9 cellular contexts compared by ENCODE assay signal in the genomic region with DNA sequence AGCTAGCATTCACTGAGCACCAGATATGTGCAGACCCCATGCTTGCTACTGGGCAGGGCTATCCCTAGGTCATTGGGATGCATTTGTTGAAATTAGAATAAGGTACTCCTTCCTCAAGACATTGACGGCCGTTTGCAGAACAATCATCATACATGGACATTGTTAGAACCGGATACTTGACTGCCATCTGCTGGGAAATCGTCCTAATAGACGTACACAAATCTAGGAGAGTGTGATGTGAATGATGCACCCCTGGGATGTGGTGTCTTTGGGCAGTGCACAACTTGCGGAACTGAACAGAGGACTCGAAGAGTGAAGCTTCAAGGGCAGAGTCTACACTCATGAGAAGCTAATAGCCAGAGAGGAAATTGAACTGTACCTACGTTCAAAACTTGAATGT. TPM values are rescaled to one million over a fixed set of nuclear protein-coding genes. Genes with fewer than 3 reads are reported as not detected.
A peak's percentile ranks its signal among the peaks of the same experiment; 100 is the strongest.
DNase-seq lines count a peak whose midpoint lies in the region; ATAC-seq, FAIRE-seq and TF ChIP-seq lines count a peak whose summit lies in the region.
"Had no signal": no experiment of that assay in that cellular context is flagged by ENCODE, and none has a peak within 500 bp of the region (broad histone marks: within the 10 kb centered on the region; RNA-seq: fewer than 3 reads in every experiment).

No MANE protein-coding gene starts in this region.

- H3K9ac ChIP-seq in astrocyte (ENCODE audit: low read length), result no peak overlapping the region

- TF ChIP-seq CTCF in astrocyte (IDR thresholded peaks at IDR 0.05; ENCODE audit: insufficient read depth, low read depth, low read length), result peak; percentile 44

- no peaks in the 10 kb centered on the region for H3K9me3 ChIP-seq in astrocyte (ENCODE audit: insufficient read depth, low read depth, low read length)

- CTCF ChIA-PET in activated naive CD4-positive, alpha-beta T cell treated with anti-CD3 and anti-CD28 coated beads, Interleukin-2, amount 10 ng/mL, durations not matched to agents 7 days and 5 days (lab: Charles Lee), result interaction anchor here (0.7 to 3.6 kb wide), 8 partner anchors 10 to 331 kb away, joined by 3 to 21 read pairs (median 4); no protein-coding TSS in a partner anchor

- H3K9me3 Mint-ChIP-seq in activated naive CD4-positive, alpha-beta T cell treated with anti-CD3 and anti-CD28 coated beads, Interleukin-2, amount 10 ng/mL, durations not matched to agents 7 days and 5 days, result no peaks in the 10 kb centered on the region
- H3K9me3 Mint-ChIP-seq in astrocyte (ENCODE audit: unreplicated experiment), result no peaks in the 10 kb centered on the region
- no peaks in the 10 kb centered on the region for H3K9me3 Mint-ChIP-seq in activated naive CD8-positive, alpha-beta T cell treated with anti-CD3 and anti-CD28 coated beads for 36 hours
- H3K9me3 Mint-ChIP-seq: activated naive CD4-positive, alpha-beta T cell treated with anti-CD3 and anti-CD28 coated beads, Interleukin-2, amount 50 U/mL, for 72 hours had no signal

- ATAC-seq in GM19328 (IDR thresholded peaks at IDR 0.05; ENCODE audit: unreplicated experiment), result no peak
- ATAC-seq in HG02981 (IDR thresholded peaks at IDR 0.05; ENCODE audit: unreplicated experiment), result no peak
- ATAC-seq: activated naive CD4-positive, alpha-beta T cell treated with anti-CD3 and anti-CD28 coated beads, Interleukin-2, amount 50 U/mL, for 72 hours had no signal

- H3K27ac Mint-ChIP-seq in activated naive CD4-positive, alpha-beta T cell treated with anti-CD3 and anti-CD28 coated beads, Interleukin-2, amount 10 ng/mL, durations not matched to agents 7 days and 5 days, result no peak overlapping the region
- H3K27ac Mint-ChIP-seq in astrocyte (ENCODE audit: unreplicated experiment), result no peak overlapping the region
- H3K27ac Mint-ChIP-seq in activated naive CD8-positive, alpha-beta T cell treated with anti-CD3 and anti-CD28 coated beads for 36 hours, result no peak overlapping the region
- H3K27ac Mint-ChIP-seq: activated naive CD4-positive, alpha-beta T cell treated with anti-CD3 and anti-CD28 coated beads, Interleukin-2, amount 50 U/mL, for 72 hours had no signal

- H3K36me3 Mint-ChIP-seq in activated naive CD4-positive, alpha-beta T cell treated with anti-CD3 and anti-CD28 coated beads, Interleukin-2, amount 10 ng/mL, durations not matched to agents 7 days and 5 days, result no peaks in the 10 kb centered on the region
- no peaks in the 10 kb centered on the region for H3K36me3 Mint-ChIP-seq in astrocyte (ENCODE audit: low read depth, unreplicated experiment)
- no peaks in the 10 kb centered on the region for H3K36me3 Mint-ChIP-seq in activated naive CD8-positive, alpha-beta T cell treated with anti-CD3 and anti-CD28 coated beads for 36 hours
- H3K36me3 Mint-ChIP-seq: activated naive CD4-positive, alpha-beta T cell treated with anti-CD3 and anti-CD28 coated beads, Interleukin-2, amount 50 U/mL, for 72 hours had no signal

- no peaks in the 10 kb centered on the region for H3K79me2 ChIP-seq in astrocyte (ENCODE audit: insufficient read depth, low read length)

- peaks cover 12% of the 10 kb centered on the region for H3K27me3 Mint-ChIP-seq in activated naive CD4-positive, alpha-beta T cell treated with anti-CD3 and anti-CD28 coated beads, Interleukin-2, amount 10 ng/mL, durations not matched to agents 7 days and 5 days
- peaks cover 12% of the 10 kb centered on the region for H3K27me3 Mint-ChIP-seq in astrocyte (ENCODE audit: low read depth, unreplicated experiment)
- H3K27me3 Mint-ChIP-seq in activated naive CD8-positive, alpha-beta T cell treated with anti-CD3 and anti-CD28 coated beads for 36 hours, result peaks cover 6% of the 10 kb centered on the region

- H4K20me1 ChIP-seq in astrocyte (ENCODE audit: insufficient read depth, low read length), result no peaks in the 10 kb centered on the region

- peaks cover 4% of the 10 kb centered on the region for H3K4me1 ChIP-seq in astrocyte (ENCODE audit: insufficient read depth, low read length)

- H3K27ac ChIP-seq in astrocyte (ENCODE audit: low read depth, low read length), result no peak overlapping the region

- peak; percentile 66 for FAIRE-seq in astrocyte (lab: Jason Lieb, UNC)

- DNase-seq in activated naive CD4-positive, alpha-beta T cell treated with anti-CD3 and anti-CD28 coated beads, Interleukin-2, amount 10 ng/mL, durations not matched to agents 7 days and 5 days, result peak; percentile 57
- DNase-seq in activated naive CD4-positive, alpha-beta T cell (lab: John Stamatoyannopoulos, UW), result no peak
- DNase-seq in NCI-H1092 (lab: John Stamatoyannopoulos, UW), result peak; percentile 18
- DNase-seq in astrocyte (ENCODE audit: low read depth), result peak; percentile 13
- DNase-seq in midbrain (lab: John Stamatoyannopoulos, UW), result peak; percentile 25
- DNase-seq in activated naive CD8-positive, alpha-beta T cell treated with anti-CD3 and anti-CD28 coated beads for 36 hours, result no peak

- H3K4me1 Mint-ChIP-seq in activated naive CD4-positive, alpha-beta T cell treated with anti-CD3 and anti-CD28 coated beads, Interleukin-2, amount 10 ng/mL, durations not matched to agents 7 days and 5 days, result peaks cover 10% of the 10 kb centered on the region
- H3K4me1 Mint-ChIP-seq in astrocyte (ENCODE audit: low read depth, unreplicated experiment), result peaks cover 6% of the 10 kb centered on the region
- peaks cover 2% of the 10 kb centered on the region for H3K4me1 Mint-ChIP-seq in activated naive CD8-positive, alpha-beta T cell treated with anti-CD3 and anti-CD28 coated beads for 36 hours

- no peak overlapping the region for H2AFZ ChIP-seq in astrocyte (ENCODE audit: low read depth, low read length)

- H3K4me3 ChIP-seq in astrocyte (ENCODE audit: insufficient read depth, low read depth, low read length), result no peak overlapping the region

- H3K36me3 ChIP-seq in astrocyte (ENCODE audit: insufficient read depth, low read length), result no peaks in the 10 kb centered on the region

- no peak overlapping the region for H3K4me3 Mint-ChIP-seq in activated naive CD4-positive, alpha-beta T cell treated with anti-CD3 and anti-CD28 coated beads, Interleukin-2, amount 10 ng/mL, durations not matched to agents 7 days and 5 days
- no peak overlapping the region for H3K4me3 Mint-ChIP-seq in astrocyte (ENCODE audit: unreplicated experiment)
- H3K4me3 Mint-ChIP-seq in activated naive CD8-positive, alpha-beta T cell treated with anti-CD3 and anti-CD28 coated beads for 36 hours, result no peak overlapping the region

- no peaks in the 10 kb centered on the region for H3K27me3 ChIP-seq in astrocyte (ENCODE audit: insufficient read depth, low read length)

- no peak overlapping the region for H3K4me2 ChIP-seq in astrocyte (ENCODE audit: low read length)

RNA-seq across cellular contexts. Expression of a gene that starts 35.9 kb away (rescaled TPM):
- 0.07 TPM in 2 replicates for total RNA-seq in astrocyte
- 1 to 10 TPM; 1.6 to 2.1 TPM for total RNA-seq in activated naive CD8-positive, alpha-beta T cell treated with anti-CD3 and anti-CD28 coated beads for 36 hours

Comparison
In these comparisons a context has a peak if more than half of its experiments do, and no peak if none do; other contexts are left out.
1. DNase-seq: peak in activated naive CD4-positive, alpha-beta T cell treated with anti-CD3 and anti-CD28 coated beads, Interleukin-2, amount 10 ng/mL, durations not matched to agents 7 days and 5 days (single experiment), NCI-H1092 (single experiment), astrocyte (single experiment) and midbrain (single experiment); none in activated naive CD4-positive, alpha-beta T cell (0 of 4) and activated naive CD8-positive, alpha-beta T cell treated with anti-CD3 and anti-CD28 coated beads for 36 hours (single experiment).